In the genomic region with DNA sequence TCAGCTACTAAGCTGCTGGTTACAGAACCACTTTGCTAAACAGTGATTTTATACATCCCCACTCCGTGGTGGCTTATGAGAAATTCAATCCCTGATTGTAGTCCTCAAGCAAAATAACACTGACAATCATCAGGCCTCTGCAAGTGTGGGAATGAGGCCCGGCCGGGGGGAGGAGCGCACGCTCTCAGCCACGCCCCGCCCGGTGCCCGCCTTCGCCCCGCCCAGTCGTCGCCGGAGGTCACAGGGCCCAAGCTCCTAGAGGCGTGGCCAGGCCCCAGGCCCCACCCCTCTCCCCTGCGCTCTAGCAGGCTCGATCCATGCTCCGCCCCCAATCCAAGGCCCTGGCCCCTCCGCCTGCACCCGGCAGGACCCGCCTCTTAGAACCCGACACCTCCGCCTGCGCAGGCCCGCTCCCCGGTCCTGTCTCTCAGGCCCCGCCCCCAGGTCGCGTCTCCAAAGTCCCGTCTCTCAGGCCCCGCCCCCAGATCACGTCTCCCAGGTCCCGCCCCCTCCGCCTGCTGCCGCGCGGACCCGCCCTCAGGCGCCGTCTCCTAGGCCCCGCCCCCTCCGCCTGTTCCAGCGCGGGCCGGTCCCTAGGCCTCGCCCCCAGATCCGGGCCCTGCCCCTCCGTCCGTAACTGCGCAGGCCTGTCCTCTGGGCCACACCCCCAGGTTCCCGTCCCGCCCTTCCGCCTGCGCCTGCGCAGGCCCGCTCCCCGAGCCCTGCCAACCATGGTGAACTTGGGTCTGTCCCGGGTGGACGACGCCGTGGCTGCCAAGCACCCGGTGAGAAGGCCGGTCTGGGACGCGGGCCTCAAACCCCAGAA, we compare ENCODE assay signal across 8 cellular contexts. TPM values are rescaled to one million over a fixed set of nuclear protein-coding genes. Genes with fewer than 3 reads are reported as not detected.
DNase-seq lines count a peak whose midpoint lies in the region; ATAC-seq, FAIRE-seq and TF ChIP-seq lines count a peak whose summit lies in the region.

TSS of gene TMEM141 (plus strand) at position 705 of the 826 bp plus-strand sequence. CDS start at position 732, 27 bp downstream.

- H2AFZ ChIP-seq in OCI-LY1 (ENCODE audit: low read length): peak within 1 kb of the TSS; percentile 61; the same call in 1 of the 2 replicates

- H3K27me3 ChIP-seq in HUES64 (ENCODE audit: insufficient read depth, low read length) (no peaks in the 10 kb centered on the region; the same call in 1 of the 2 replicates), OCI-LY1 (ENCODE audit: insufficient read depth, low read length) (0 out of 2 replicates have a peak, but pooled peaks cover 4% of the 10 kb centered on the region)

- no peaks in the 10 kb centered on the region for H3K9me3 Mint-ChIP-seq in mesothelial cell of epicardium

- WGBS in HUES64: under 1% methylated on average over 65 of the region's 65 CpGs

- H3K27ac ChIP-seq in HUES64 (ENCODE audit: low read depth, low read length): peak within 1 kb of the TSS; percentile 69; the same call in 1 of the 2 replicates
- H3K27ac ChIP-seq in OCI-LY1 (ENCODE audit: low read depth, low read length, poor library complexity, severe bottlenecking): peak within 1 kb of the TSS; percentile 62

- H3K4me1 ChIP-seq in HUES64 (ENCODE audit: insufficient read depth, low read length): peaks cover 5% of the 10 kb centered on the region; the same call in 1 of the 2 replicates
- peaks cover 30% of the 10 kb centered on the region for H3K4me1 ChIP-seq in OCI-LY1 (ENCODE audit: insufficient read depth, low read length, severe bottlenecking)

- peaks cover 62% of the 10 kb centered on the region for H3K4me1 Mint-ChIP-seq in mesothelial cell of epicardium

- TF ChIP-seq CTCF in OCI-LY1 (IDR thresholded peaks at IDR 0.05; ENCODE audit: low read length): no peak
- TF ChIP-seq CTCF in mesothelial cell of epicardium (IDR thresholded peaks at IDR 0.05; ENCODE audit: unreplicated experiment): no peak

- peaks cover 6% of the 10 kb centered on the region for H3K36me3 Mint-ChIP-seq in mesothelial cell of epicardium

- H3K36me3 ChIP-seq in HUES64 (ENCODE audit: insufficient read depth, low read length) (peaks cover 4% of the 10 kb centered on the region; the same call in 1 of the 2 replicates), OCI-LY1 (ENCODE audit: insufficient read depth, low read length) (peaks cover 10% of the 10 kb centered on the region)

- peak within 1 kb of the TSS; percentile 62 for H3K9ac ChIP-seq in HUES64 (ENCODE audit: low read depth, low read length)
- H3K9ac ChIP-seq in OCI-LY1 (ENCODE audit: low read length): peak within 1 kb of the TSS; percentile 77

- peak within 1 kb of the TSS; percentile 81 for H3K4me2 ChIP-seq in OCI-LY1 (ENCODE audit: low read length)

- no peaks in the 10 kb centered on the region for H3F3A ChIP-seq in OCI-LY1 (ENCODE audit: insufficient read depth, low read length)

- in situ Hi-C loops in Caki2 (cut with HindIII; ENCODE audit: low pct_unique_long_range_greater_than_20kb, low sequenced_read_pairs): no loop called here

- H3K9me3 ChIP-seq in HUES64 (ENCODE audit: insufficient read depth, low read depth, low read length): no peaks in the 10 kb centered on the region
- H3K9me3 ChIP-seq in OCI-LY1 (ENCODE audit: low read length): no peaks in the 10 kb centered on the region

- H3K79me2 ChIP-seq in OCI-LY1 (ENCODE audit: insufficient read depth, low read length): no peaks in the 10 kb centered on the region

- ATAC-seq in GM21447 (IDR thresholded peaks at IDR 0.05; ENCODE audit: unreplicated experiment): peak; percentile 76

- H3K4me3 ChIP-seq in HUES64 (ENCODE audit: low read length): peak within 1 kb of the TSS; percentile 81
- peak within 1 kb of the TSS; percentile 81 for H3K4me3 ChIP-seq in OCI-LY1 (ENCODE audit: low read depth, low read length, poor library complexity, severe bottlenecking)

- DNase-seq in Caki2 (ENCODE audit: low read depth) (peak; percentile 97), mesothelial cell of epicardium (ENCODE audit: low spot score in 2 of 2, unreplicated experiment in 2 of 2) (peak; percentile 100)
- peak; percentile 100 for DNase-seq in activated CD8-positive, alpha-beta memory T cell treated with anti-CD3 and anti-CD28 coated beads, Interleukin-2, amount 50 U/mL, for 4 hours
- DNase-seq in stimulated activated CD8-positive, alpha-beta memory T cell treated with anti-CD3 and anti-CD28 coated beads, Interleukin-15, amount 100 ng/mL, for 48 hours (ENCODE audit: low read depth in 2 of 2): peak; percentile 100

- peaks cover 1% of the 10 kb centered on the region for H3K27me3 Mint-ChIP-seq in mesothelial cell of epicardium (ENCODE audit: low read depth)

- H4K20me1 ChIP-seq in OCI-LY1 (ENCODE audit: insufficient read depth, low read length): no peaks in the 10 kb centered on the region

- H3K9me2 ChIP-seq in OCI-LY1 (ENCODE audit: low read depth, low read length): no peaks in the 10 kb centered on the region

- peak within 1 kb of the TSS; percentile 76 for H3K4me3 Mint-ChIP-seq in mesothelial cell of epicardium

- peak; percentile 23 for FAIRE-seq in endometrium (lab: Jason Lieb, UNC)

- peak within 1 kb of the TSS; percentile 97 for H3K27ac Mint-ChIP-seq in mesothelial cell of epicardium

RNA-seq across cellular contexts. Expression of gene TMEM141, which starts in this region (rescaled TPM):
- 230 and 313 TPM in 2 replicates for total RNA-seq in Caki2 (2014; rRNA removed; shearing (Covaris generic); ENCODE audit: low replicate concordance)
- 34.7 TPM for polyA plus RNA-seq in HUES64 (2013, experiment 1 of 2)
- 37.5 TPM for polyA plus RNA-seq in HUES64 (2013, experiment 2 of 2)
- 70.4 to 72.4 TPM (median 71.7 TPM) in 3 replicates for total RNA-seq in mesothelial cell of epicardium

Comparison
In these comparisons a context has a peak if more than half of its experiments do, and no peak if none do; other contexts are left out.
1. Peak in every context shown above with its lines: DNase-seq, ATAC-seq, H3K4me3 ChIP-seq and H3K27ac ChIP-seq.